In genomic region chr7:123096976-123097375, GRCh38 we compare ENCODE assay signal across 25 cellular contexts.
"Had no signal": no experiment of that assay in that cellular context is flagged by ENCODE, and none has a peak within 500 bp of the region (broad histone marks: within the 10 kb centered on the region; RNA-seq: fewer than 3 reads in every experiment).

No MANE protein-coding gene starts in this region.

- H3K4me3 ChIP-seq: adrenal gland, body of pancreas, cardiac muscle cell, gastrocnemius medialis, hepatocyte, left ventricle myocardium inferior, lung, spleen, tibial nerve had no signal

- H3K27ac ChIP-seq: adrenal gland, body of pancreas, cardiac muscle cell, gastrocnemius medialis, hepatocyte, left ventricle myocardium inferior, spleen, tibial nerve, VCaP had no signal

- H3K27me3 ChIP-seq: adrenal gland, body of pancreas, cardiac muscle cell, gastrocnemius medialis, hepatocyte, spleen, tibial nerve had no signal

- DNase-seq: activated CD4-positive, alpha-beta T cell treated with anti-CD3 and anti-CD28 coated beads for 4 hours; activated CD4-positive, alpha-beta T cell treated with anti-CD3 and anti-CD28 coated beads, Interleukin-2, amount 50 U/mL, for 4 hours; activated naive CD4-positive, alpha-beta T cell treated with Interleukin-2 at 50 U/mL for 16 hours; activated T-cell treated with anti-CD3 and anti-CD28 coated beads for 4 hours; activated T-cell treated with anti-CD3 and anti-CD28 coated beads, Interleukin-2, amount 50 U/mL, for 72 hours; adrenal gland; aorta; body of pancreas; cortex of kidney; effector memory CD8-positive, alpha-beta T cell; erythroblast; gastrocnemius medialis; glutamatergic neuron; islet precursor cell; left ventricle myocardium inferior; mesendoderm; posterior cingulate gyrus; right cardiac atrium; spleen; stimulated activated naive CD4-positive, alpha-beta T cell treated with Interleukin-2 at 50 U/mL for 16 hours had no signal

- H3K36me3 ChIP-seq: adrenal gland, cardiac muscle cell, gastrocnemius medialis, left ventricle myocardium inferior, spleen, tibial nerve had no signal
